Comparison of ENCODE assay signal across 1 cellular context in the genomic region with DNA sequence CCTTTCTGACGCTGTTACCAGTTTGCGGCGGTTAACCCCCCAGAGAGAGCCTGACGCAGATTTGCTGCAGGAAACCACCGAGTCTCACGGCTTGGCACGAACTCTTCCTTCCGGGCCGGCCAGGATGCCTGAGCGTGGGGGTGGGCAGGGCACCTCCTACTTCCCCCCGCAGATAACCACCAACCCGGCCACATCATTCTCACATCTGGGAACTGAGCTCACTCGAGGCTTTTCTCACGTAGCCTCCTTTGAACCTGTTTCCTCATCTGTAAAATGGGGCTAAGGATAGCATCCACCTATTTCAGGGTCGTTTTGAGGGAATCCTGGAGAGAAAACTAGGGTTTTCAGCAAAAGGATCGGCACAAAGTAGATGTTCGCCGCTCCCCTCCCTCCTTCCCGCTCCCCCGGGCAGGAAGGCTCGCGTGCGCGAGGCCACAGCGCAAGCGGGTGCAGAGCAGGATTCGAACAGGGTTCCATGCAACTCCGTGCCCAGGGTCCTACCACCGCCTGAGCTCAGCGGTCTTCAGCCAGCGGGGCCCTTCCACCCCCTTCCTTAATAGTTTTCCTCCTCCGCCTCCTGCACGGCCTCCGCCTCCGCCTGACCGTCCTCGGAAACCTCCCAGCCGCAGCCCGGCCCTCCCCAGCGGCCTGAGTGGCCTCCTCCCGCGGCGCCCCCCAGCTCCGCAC.
TF ChIP-seq lines count a peak whose summit lies in the region.

No MANE protein-coding gene starts in this region.

TF ChIP-seq in K562, 482 proteins besides CTCF, POLR2A, EP300 and RAD21 (continued from another document and continues in another):
- TF ChIP-seq BCOR (IDR thresholded peaks at IDR 0.05) (peak; percentile 95), KLF10 (CRISPR knock-in tag; IDR thresholded peaks at IDR 0.05) (0 out of 2 replicates have a peak, but pooled peaks have one; percentile 44), KLF13 (tag; IDR thresholded peaks at IDR 0.05; ENCODE audit: borderline replicate concordance, low read depth) (peak; percentile 15; the same call in 1 of the 2 replicates), ZNF785 (CRISPR knock-in tag; IDR thresholded peaks at IDR 0.05) (no peak), RCOR1 (IDR thresholded peaks at IDR 0.05; ENCODE audit: borderline replicate concordance in 1 of 2, low read depth in 2 of 2, low read length in 2 of 2) (peak; percentile 38 to 83; a peak in 3 of 4 replicates), C11orf30 (IDR thresholded peaks at IDR 0.05; ENCODE audit: low read depth) (no peak), ZNF274 (IDR thresholded peaks at IDR 0.05; ENCODE audit: borderline replicate concordance, low read depth, low read length) (no peak), ETV1 (tag; conservative IDR thresholded peaks at IDR 0.05; ENCODE audit: low read depth) (peak; percentile 98), SMARCA5 (IDR thresholded peaks at IDR 0.05) (peak; percentile 95), MIER1 (IDR thresholded peaks at IDR 0.05; ENCODE audit: low read depth) (peak; percentile 76; the same call in 1 of the 2 replicates), ZNF224 (CRISPR knock-in tag; IDR thresholded peaks at IDR 0.05) (peak; percentile 30; the same call in 1 of the 2 replicates), NR2C1 (IDR thresholded peaks at IDR 0.05) (no peak), NR2C1 (tag; IDR thresholded peaks at IDR 0.05) (peak; percentile 33; the same call in 1 of the 2 replicates), ZNF121 (CRISPR knock-in tag; conservative IDR thresholded peaks at IDR 0.05) (peak; percentile 7; the same call in 1 of the 2 replicates), ZFP36 (IDR thresholded peaks at IDR 0.05; ENCODE audit: low read depth, low read length, partially characterized antibody) (peak; percentile 3), PHTF2 (CRISPR knock-in tag; IDR thresholded peaks at IDR 0.05) (no peak), ZSCAN32 (CRISPR knock-in tag; IDR thresholded peaks at IDR 0.05) (peak; percentile 11), NBN (IDR thresholded peaks at IDR 0.05; ENCODE audit: low read depth) (peak; percentile 78; the same call in 1 of the 2 replicates), ESRRB (CRISPR knock-in tag; IDR thresholded peaks at IDR 0.05; ENCODE audit: borderline replicate concordance) (no peak), ARHGAP35 (IDR thresholded peaks at IDR 0.05; ENCODE audit: partially characterized antibody) (peak; percentile 42), ATF1 (CRISPR knock-in tag; IDR thresholded peaks at IDR 0.05) (no peak), ATF1 (tag; IDR thresholded peaks at IDR 0.05) (peak; percentile 75; the same call in 1 of the 2 replicates), POLR2AphosphoS5 (IDR thresholded peaks at IDR 0.05; ENCODE audit: control insufficient read depth, insufficient read depth, low read depth, low read length) (peak; percentile 31; the same call in 1 of the 2 replicates), E2F3 (CRISPR knock-in tag; IDR thresholded peaks at IDR 0.05) (peak; percentile 37; the same call in 1 of the 2 replicates), BRD9 (IDR thresholded peaks at IDR 0.05; ENCODE audit: low read depth, partially characterized antibody) (peak; percentile 81), ZC3H11A (IDR thresholded peaks at IDR 0.05; ENCODE audit: low read depth, low read length) (no peak), DPF2 (IDR thresholded peaks at IDR 0.05) (peak; percentile 76; the same call in 1 of the 2 replicates), FOXM1 (IDR thresholded peaks at IDR 0.05; ENCODE audit: low read depth) (peak; percentile 41), FOXM1 (CRISPR knock-in tag; IDR thresholded peaks at IDR 0.05; ENCODE audit: low read depth) (no peak), SMARCB1 (IDR thresholded peaks at IDR 0.05; ENCODE audit: insufficient read length, low read depth) (no peak), GATAD2A (IDR thresholded peaks at IDR 0.05) (0 out of 2 replicates have a peak, but pooled peaks have one; percentile 7), ZNF212 (CRISPR knock-in tag; IDR thresholded peaks at IDR 0.05) (no peak), BACH1 (tag; IDR thresholded peaks at IDR 0.05) (peak; percentile 74; the same call in 1 of the 2 replicates), GABPB1 (CRISPR knock-in tag; IDR thresholded peaks at IDR 0.05) (peak; percentile 86), ZC3H4 (CRISPR knock-in tag; IDR thresholded peaks at IDR 0.05; ENCODE audit: borderline replicate concordance) (peak; percentile 94)
- TF ChIP-seq, protein P1, sequence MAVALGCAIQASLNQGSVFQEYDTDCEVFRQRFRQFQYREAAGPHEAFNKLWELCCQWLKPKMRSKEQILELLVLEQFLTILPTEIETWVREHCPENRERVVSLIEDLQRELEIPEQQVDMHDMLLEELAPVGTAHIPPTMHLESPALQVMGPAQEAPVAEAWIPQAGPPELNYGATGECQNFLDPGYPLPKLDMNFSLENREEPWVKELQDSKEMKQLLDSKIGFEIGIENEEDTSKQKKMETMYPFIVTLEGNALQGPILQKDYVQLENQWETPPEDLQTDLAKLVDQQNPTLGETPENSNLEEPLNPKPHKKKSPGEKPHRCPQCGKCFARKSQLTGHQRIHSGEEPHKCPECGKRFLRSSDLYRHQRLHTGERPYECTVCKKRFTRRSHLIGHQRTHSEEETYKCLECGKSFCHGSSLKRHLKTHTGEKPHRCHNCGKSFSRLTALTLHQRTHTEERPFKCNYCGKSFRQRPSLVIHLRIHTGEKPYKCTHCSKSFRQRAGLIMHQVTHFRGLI (CRISPR knock-in tag; IDR thresholded peaks at IDR 0.05) = no peak
- TF ChIP-seq, protein P2, sequence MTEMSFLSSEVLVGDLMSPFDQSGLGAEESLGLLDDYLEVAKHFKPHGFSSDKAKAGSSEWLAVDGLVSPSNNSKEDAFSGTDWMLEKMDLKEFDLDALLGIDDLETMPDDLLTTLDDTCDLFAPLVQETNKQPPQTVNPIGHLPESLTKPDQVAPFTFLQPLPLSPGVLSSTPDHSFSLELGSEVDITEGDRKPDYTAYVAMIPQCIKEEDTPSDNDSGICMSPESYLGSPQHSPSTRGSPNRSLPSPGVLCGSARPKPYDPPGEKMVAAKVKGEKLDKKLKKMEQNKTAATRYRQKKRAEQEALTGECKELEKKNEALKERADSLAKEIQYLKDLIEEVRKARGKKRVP (CRISPR knock-in tag; IDR thresholded peaks at IDR 0.05) = peak; percentile 71; the same call in 1 of the 2 replicates
- TF ChIP-seq, protein P3, sequence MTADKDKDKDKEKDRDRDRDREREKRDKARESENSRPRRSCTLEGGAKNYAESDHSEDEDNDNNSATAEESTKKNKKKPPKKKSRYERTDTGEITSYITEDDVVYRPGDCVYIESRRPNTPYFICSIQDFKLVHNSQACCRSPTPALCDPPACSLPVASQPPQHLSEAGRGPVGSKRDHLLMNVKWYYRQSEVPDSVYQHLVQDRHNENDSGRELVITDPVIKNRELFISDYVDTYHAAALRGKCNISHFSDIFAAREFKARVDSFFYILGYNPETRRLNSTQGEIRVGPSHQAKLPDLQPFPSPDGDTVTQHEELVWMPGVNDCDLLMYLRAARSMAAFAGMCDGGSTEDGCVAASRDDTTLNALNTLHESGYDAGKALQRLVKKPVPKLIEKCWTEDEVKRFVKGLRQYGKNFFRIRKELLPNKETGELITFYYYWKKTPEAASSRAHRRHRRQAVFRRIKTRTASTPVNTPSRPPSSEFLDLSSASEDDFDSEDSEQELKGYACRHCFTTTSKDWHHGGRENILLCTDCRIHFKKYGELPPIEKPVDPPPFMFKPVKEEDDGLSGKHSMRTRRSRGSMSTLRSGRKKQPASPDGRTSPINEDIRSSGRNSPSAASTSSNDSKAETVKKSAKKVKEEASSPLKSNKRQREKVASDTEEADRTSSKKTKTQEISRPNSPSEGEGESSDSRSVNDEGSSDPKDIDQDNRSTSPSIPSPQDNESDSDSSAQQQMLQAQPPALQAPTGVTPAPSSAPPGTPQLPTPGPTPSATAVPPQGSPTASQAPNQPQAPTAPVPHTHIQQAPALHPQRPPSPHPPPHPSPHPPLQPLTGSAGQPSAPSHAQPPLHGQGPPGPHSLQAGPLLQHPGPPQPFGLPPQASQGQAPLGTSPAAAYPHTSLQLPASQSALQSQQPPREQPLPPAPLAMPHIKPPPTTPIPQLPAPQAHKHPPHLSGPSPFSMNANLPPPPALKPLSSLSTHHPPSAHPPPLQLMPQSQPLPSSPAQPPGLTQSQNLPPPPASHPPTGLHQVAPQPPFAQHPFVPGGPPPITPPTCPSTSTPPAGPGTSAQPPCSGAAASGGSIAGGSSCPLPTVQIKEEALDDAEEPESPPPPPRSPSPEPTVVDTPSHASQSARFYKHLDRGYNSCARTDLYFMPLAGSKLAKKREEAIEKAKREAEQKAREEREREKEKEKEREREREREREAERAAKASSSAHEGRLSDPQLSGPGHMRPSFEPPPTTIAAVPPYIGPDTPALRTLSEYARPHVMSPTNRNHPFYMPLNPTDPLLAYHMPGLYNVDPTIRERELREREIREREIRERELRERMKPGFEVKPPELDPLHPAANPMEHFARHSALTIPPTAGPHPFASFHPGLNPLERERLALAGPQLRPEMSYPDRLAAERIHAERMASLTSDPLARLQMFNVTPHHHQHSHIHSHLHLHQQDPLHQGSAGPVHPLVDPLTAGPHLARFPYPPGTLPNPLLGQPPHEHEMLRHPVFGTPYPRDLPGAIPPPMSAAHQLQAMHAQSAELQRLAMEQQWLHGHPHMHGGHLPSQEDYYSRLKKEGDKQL (CRISPR knock-in tag; IDR thresholded peaks at IDR 0.05; ENCODE audit: borderline replicate concordance) = 0 out of 2 replicates have a peak, but pooled peaks have one; percentile 90
- TF ChIP-seq, protein P4, sequence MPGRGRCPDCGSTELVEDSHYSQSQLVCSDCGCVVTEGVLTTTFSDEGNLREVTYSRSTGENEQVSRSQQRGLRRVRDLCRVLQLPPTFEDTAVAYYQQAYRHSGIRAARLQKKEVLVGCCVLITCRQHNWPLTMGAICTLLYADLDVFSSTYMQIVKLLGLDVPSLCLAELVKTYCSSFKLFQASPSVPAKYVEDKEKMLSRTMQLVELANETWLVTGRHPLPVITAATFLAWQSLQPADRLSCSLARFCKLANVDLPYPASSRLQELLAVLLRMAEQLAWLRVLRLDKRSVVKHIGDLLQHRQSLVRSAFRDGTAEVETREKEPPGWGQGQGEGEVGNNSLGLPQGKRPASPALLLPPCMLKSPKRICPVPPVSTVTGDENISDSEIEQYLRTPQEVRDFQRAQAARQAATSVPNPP (IDR thresholded peaks at IDR 0.05; ENCODE audit: borderline replicate concordance, insufficient read depth, insufficient read length) = no peak
- TF ChIP-seq, protein P5, sequence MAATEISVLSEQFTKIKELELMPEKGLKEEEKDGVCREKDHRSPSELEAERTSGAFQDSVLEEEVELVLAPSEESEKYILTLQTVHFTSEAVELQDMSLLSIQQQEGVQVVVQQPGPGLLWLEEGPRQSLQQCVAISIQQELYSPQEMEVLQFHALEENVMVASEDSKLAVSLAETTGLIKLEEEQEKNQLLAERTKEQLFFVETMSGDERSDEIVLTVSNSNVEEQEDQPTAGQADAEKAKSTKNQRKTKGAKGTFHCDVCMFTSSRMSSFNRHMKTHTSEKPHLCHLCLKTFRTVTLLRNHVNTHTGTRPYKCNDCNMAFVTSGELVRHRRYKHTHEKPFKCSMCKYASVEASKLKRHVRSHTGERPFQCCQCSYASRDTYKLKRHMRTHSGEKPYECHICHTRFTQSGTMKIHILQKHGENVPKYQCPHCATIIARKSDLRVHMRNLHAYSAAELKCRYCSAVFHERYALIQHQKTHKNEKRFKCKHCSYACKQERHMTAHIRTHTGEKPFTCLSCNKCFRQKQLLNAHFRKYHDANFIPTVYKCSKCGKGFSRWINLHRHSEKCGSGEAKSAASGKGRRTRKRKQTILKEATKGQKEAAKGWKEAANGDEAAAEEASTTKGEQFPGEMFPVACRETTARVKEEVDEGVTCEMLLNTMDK (IDR thresholded peaks at IDR 0.05; ENCODE audit: borderline replicate concordance, insufficient read depth, low read depth, low read length, poor library complexity, severe bottlenecking) = no peak
- TF ChIP-seq, protein P6, sequence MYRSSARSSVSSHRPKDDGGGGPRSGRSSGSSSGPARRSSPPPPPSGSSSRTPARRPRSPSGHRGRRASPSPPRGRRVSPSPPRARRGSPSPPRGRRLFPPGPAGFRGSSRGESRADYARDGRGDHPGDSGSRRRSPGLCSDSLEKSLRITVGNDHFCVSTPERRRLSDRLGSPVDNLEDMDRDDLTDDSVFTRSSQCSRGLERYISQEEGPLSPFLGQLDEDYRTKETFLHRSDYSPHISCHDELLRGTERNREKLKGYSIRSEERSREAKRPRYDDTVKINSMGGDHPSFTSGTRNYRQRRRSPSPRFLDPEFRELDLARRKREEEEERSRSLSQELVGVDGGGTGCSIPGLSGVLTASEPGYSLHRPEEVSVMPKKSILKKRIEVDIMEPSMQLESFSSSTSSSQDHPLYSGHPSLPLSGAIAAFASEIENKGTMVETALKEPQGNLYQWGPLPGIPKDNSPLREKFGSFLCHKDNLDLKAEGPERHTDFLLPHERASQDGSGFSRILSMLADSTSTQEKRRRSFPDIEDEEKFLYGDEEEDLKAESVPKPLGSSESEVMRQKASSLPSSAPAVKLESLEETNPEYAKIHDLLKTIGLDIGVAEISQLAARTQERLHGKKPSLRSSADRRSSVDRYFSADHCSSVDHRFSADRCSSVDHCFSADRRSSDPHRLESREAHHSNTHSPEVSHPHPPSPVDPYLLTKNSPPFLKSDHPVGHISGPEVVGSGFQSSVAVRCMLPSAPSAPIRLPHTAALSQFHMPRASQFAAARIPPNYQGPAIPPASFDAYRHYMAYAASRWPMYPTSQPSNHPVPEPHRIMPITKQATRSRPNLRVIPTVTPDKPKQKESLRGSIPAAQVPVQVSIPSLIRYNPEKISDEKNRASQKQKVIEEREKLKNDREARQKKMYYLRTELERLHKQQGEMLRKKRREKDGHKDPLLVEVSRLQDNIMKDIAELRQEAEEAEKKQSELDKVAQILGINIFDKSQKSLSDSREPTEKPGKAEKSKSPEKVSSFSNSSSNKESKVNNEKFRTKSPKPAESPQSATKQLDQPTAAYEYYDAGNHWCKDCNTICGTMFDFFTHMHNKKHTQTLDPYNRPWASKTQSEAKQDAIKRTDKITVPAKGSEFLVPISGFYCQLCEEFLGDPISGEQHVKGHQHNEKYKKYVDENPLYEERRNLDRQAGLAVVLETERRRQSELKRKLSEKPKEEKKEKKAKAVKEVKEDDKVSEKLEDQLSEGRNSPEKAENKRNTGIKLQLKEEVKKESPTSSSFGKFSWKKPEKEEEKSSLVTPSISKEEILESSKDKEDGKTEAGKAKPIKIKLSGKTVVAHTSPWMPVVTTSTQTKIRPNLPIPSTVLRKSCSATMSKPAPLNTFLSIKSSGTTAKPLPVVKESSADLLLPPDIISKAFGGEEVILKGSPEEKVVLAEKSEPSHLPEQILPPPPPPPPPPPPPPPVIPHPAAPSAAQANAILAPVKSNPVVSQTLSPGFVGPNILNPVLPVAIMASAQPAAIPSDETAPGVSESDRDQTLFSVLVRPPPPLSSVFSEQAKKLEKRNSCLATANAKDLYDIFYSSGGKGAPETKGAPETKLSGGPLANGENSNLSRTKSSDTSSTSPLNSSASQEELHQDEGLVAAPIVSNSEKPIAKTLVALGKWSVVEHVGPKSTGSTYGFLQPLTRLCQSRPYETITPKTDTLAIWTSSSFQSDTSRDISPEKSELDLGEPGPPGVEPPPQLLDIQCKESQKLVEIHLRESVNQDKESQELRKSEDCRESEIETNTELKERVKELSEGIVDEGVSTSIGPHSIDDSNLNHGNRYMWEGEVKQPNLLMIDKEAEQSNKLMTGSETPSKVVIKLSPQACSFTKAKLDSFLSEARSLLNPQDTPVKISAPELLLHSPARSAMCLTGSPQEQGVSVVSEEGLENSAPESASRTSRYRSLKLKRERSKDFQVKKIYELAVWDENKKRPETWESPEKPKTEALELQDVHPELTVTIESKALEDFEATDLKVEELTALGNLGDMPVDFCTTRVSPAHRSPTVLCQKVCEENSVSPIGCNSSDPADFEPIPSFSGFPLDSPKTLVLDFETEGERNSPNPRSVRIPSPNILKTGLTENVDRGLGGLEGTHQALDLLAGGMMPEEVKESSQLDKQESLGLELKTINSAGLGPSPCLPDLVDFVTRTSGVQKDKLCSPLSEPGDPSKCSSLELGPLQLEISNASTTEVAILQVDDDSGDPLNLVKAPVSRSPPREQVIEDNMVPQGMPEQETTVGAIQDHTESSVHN (IDR thresholded peaks at IDR 0.05; ENCODE audit: borderline replicate concordance in 1 of 2, low read depth in 1 of 2) = peak in 1 of 2 experiments; percentile 44; a peak in 1 of 4 replicates
